ENCODE assay signal across 25 cellular contexts in genomic region chr15:28786521-28786920, GRCh38.
DNase-seq lines count a peak whose midpoint lies in the region; ATAC-seq, FAIRE-seq and TF ChIP-seq lines count a peak whose summit lies in the region.
"Had no signal": no experiment of that assay in that cellular context is flagged by ENCODE, and none has a peak within 500 bp of the region (broad histone marks: within the 10 kb centered on the region; RNA-seq: fewer than 3 reads in every experiment).

No MANE protein-coding gene starts in this region.

- ATAC-seq in GM21619 (IDR thresholded peaks at IDR 0.05; ENCODE audit: unreplicated experiment): no peak
- ATAC-seq: activated CD4-positive, alpha-beta T cell treated with anti-CD3 and anti-CD28 coated beads for 36 hours; CD8-positive, alpha-beta T cell; stimulated activated effector memory CD8-positive, alpha-beta T cell treated with anti-CD3 and anti-CD28 coated beads, Interleukin-12 subunit alpha, Interleukin-12 subunit beta, amount 100 ng/mL, for 72 hours had no signal

- H3K4me3 ChIP-seq in ascending aorta: no peak overlapping the region
- H3K4me3 ChIP-seq: colonic mucosa, left ventricle myocardium inferior, SK-N-MC, tibial artery had no signal

- no peaks in the 10 kb centered on the region for H3K36me3 ChIP-seq in ascending aorta
- H3K36me3 ChIP-seq: colonic mucosa, left ventricle myocardium inferior, neutrophil, tibial artery had no signal

- H3K27me3 ChIP-seq in ascending aorta: no peaks in the 10 kb centered on the region

- DNase-seq in AG20443 (ENCODE audit: low spot score) (peak; percentile 20), MV-4-11 (lab: John Stamatoyannopoulos, UW) (peak; percentile 85), ascending aorta (ENCODE audit: low spot score in 2 of 2) (no peak), iris pigment epithelial cell (ENCODE audit: low read depth) (peak; percentile 74), COLO668 (lab: John Stamatoyannopoulos, UW; ENCODE audit: unreplicated experiment) (no peak), H54 (ENCODE audit: insufficient read length, low spot score) (no peak)
- DNase-seq in activated CD4-positive, alpha-beta T cell treated with anti-CD3 and anti-CD28 coated beads for 1 hour: no peak
- DNase-seq: ACHN; activated CD4-positive, alpha-beta T cell treated with anti-CD3 and anti-CD28 coated beads for 36 hours; activated effector memory CD4-positive, alpha-beta T cell treated with Interleukin-2 at 50 U/mL for 16 hours; amniotic stem cell; CD8-positive, alpha-beta T cell; colonic mucosa; DMS79; H7; left ventricle myocardium inferior; NCI-H1048; NCI-H524; T1000; tibial artery had no signal

- no peak for TF ChIP-seq CTCF in ascending aorta (IDR thresholded peaks at IDR 0.05)

- FAIRE-seq in H54 (lab: Jason Lieb, UNC): no peak
- FAIRE-seq: GM18507 had no signal

- no peak for TF ChIP-seq POLR2A in H54 (IDR thresholded peaks at IDR 0.05; ENCODE audit: low read depth, low read length)

- intact Hi-C loops in ascending aorta (cut with DNase I): no loop called here

- no peaks in the 10 kb centered on the region for H3K9me3 ChIP-seq in ascending aorta
- H3K9me3 ChIP-seq: colonic mucosa, left ventricle myocardium inferior, neutrophil, tibial artery had no signal

- H3K4me1 ChIP-seq in ascending aorta: peaks cover 2 to 9% of the 10 kb centered on the region in 2 donors
- H3K4me1 ChIP-seq: colonic mucosa had no signal

- H3K27ac ChIP-seq in ascending aorta: peak overlapping the region; percentile 37 to 72
- H3K27ac ChIP-seq: colonic mucosa, left ventricle myocardium inferior, neutrophil, SK-N-MC, tibial artery had no signal

Comparison
In these comparisons a context has a peak if more than half of its experiments do, and no peak if none do; other contexts are left out.
1. DNase-seq: peak in AG20443 (single experiment), MV-4-11 (single experiment) and iris pigment epithelial cell (single experiment); none in ascending aorta (0 of 2), COLO668 (single experiment), activated CD4-positive, alpha-beta T cell treated with anti-CD3 and anti-CD28 coated beads for 1 hour (single experiment) and H54 (single experiment).